Comparison of ENCODE assay signal across 18 cellular contexts in genomic region chr10:69455009-69455763, GRCh38. TPM values are rescaled to one million over a fixed set of nuclear protein-coding genes. Genes with fewer than 3 reads are reported as not detected.
"Had no signal": no experiment of that assay in that cellular context is flagged by ENCODE, and none has a peak within 500 bp of the region (broad histone marks: within the 10 kb centered on the region; RNA-seq: fewer than 3 reads in every experiment).

No MANE protein-coding gene starts in this region.

- DNase-seq: activated CD4-positive, alpha-beta T cell treated with anti-CD3 and anti-CD28 coated beads, Interleukin-2, amount 50 U/mL, for 4 hours; activated CD4-positive, CD25-positive, alpha-beta regulatory T cell treated with anti-CD3 and anti-CD28 coated beads, Interleukin-2, amount 50 U/mL, for 72 hours; activated CD8-positive, alpha-beta memory T cell treated with anti-CD3 and anti-CD28 coated beads, Interleukin-2, amount 10 ng/mL, durations not matched to agents 7 days and 5 days; activated gamma-delta T cell treated with Interleukin-2 at 50 U/mL for 16 hours; activated naive CD8-positive, alpha-beta T cell treated with anti-CD3 and anti-CD28 coated beads, Interleukin-2, amount 10 ng/mL, durations not matched to agents 7 days and 5 days; activated T-cell treated with anti-CD3 and anti-CD28 coated beads, Interleukin-2, amount 50 U/mL, for 4 hours; anterior cingulate cortex; immature natural killer cell; naive B cell; stimulated activated CD4-positive, alpha-beta T cell treated with anti-CD3 and anti-CD28 coated beads, Interleukin-1b, Interleukin-23, amount 100 ng/mL, for 48 hours; stimulated activated naive CD4-positive, alpha-beta T cell; T-helper 2 cell had no signal

- ATAC-seq: activated CD8-positive, alpha-beta memory T cell treated with anti-CD3 and anti-CD28 coated beads, Interleukin-2, amount 10 ng/mL, durations not matched to agents 7 days and 5 days; activated T-cell treated with anti-CD3 and anti-CD28 coated beads, Interleukin-2, amount 50 U/mL, for 4 hours; gastroesophageal sphincter had no signal

- H3K27ac ChIP-seq: neutrophil, right atrium auricular region, thoracic aorta, vagina had no signal

- H3K4me3 ChIP-seq: breast epithelium, gastroesophageal sphincter, right atrium auricular region, thoracic aorta, vagina had no signal

- H3K9me3 ChIP-seq: breast epithelium, gastroesophageal sphincter, neutrophil, right atrium auricular region, thoracic aorta, vagina had no signal

- H3K36me3 ChIP-seq: breast epithelium, neutrophil, right atrium auricular region, thoracic aorta, vagina had no signal

- H3K27ac Mint-ChIP-seq: activated CD8-positive, alpha-beta memory T cell treated with anti-CD3 and anti-CD28 coated beads, Interleukin-2, amount 10 ng/mL, durations not matched to agents 7 days and 5 days; activated naive CD8-positive, alpha-beta T cell treated with anti-CD3 and anti-CD28 coated beads, Interleukin-2, amount 10 ng/mL, durations not matched to agents 7 days and 5 days; immature natural killer cell had no signal

- H3K4me3 Mint-ChIP-seq: activated CD8-positive, alpha-beta memory T cell treated with anti-CD3 and anti-CD28 coated beads, Interleukin-2, amount 10 ng/mL, durations not matched to agents 7 days and 5 days; activated naive CD8-positive, alpha-beta T cell treated with anti-CD3 and anti-CD28 coated beads, Interleukin-2, amount 10 ng/mL, durations not matched to agents 7 days and 5 days; activated T-cell treated with anti-CD3 and anti-CD28 coated beads, Interleukin-2, amount 50 U/mL, for 4 hours; immature natural killer cell had no signal

- H3K9me3 Mint-ChIP-seq: activated naive CD8-positive, alpha-beta T cell treated with anti-CD3 and anti-CD28 coated beads, Interleukin-2, amount 10 ng/mL, durations not matched to agents 7 days and 5 days; activated T-cell treated with anti-CD3 and anti-CD28 coated beads, Interleukin-2, amount 50 U/mL, for 4 hours; immature natural killer cell; naive B cell had no signal

- H3K36me3 Mint-ChIP-seq: activated CD8-positive, alpha-beta memory T cell treated with anti-CD3 and anti-CD28 coated beads, Interleukin-2, amount 10 ng/mL, durations not matched to agents 7 days and 5 days; immature natural killer cell; naive B cell had no signal

- H3K27me3 ChIP-seq: breast epithelium, gastroesophageal sphincter, right atrium auricular region, vagina had no signal

RNA-seq across cellular contexts. Expression of gene TACR2, which starts 38.5 kb away (rescaled TPM):
- total RNA-seq: activated CD8-positive, alpha-beta memory T cell treated with anti-CD3 and anti-CD28 coated beads, Interleukin-2, amount 10 ng/mL, durations not matched to agents 7 days and 5 days; activated naive CD8-positive, alpha-beta T cell treated with anti-CD3 and anti-CD28 coated beads, Interleukin-2, amount 10 ng/mL, durations not matched to agents 7 days and 5 days had no signal
